Comparison of ENCODE assay signal across 22 cellular contexts in the genomic region with DNA sequence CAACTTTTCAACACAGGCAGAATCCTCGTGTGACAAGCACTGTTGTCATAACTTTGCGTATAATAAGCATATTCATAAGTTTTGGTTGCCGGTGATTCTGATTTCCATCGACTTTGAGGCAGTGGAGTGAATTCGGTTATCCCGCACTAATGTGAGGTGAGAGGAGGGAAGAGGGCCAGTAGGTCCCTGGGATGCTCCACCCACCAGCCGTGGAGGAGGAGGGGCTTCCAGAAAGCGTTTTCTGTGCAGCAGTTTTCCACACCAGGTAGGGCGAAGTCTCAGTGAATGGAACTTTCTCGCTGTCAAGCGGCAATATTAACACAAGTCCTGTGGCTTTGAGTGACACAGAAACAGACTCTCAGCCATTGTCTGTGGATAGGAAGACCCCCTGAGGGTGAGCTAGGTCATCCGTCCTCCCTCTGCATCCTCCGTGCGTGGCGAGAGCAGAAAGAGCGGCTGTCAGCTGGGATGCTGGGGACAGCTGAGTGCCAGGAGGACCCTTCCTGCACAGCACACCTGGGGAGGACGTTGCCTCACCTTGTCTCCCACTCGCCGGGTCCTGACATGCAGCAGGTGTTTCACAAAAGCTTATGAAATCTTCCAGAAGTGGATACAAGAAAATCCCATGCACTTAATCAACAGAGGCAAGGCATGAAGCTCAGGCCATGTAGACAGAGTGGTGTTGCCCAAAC.
"Had no signal": no experiment of that assay in that cellular context is flagged by ENCODE, and none has a peak within 500 bp of the region (broad histone marks: within the 10 kb centered on the region; RNA-seq: fewer than 3 reads in every experiment).

No MANE protein-coding gene starts in this region.

- DNase-seq: Karpas-422, KG1, MG63, NCI-H1092, NCI-H1105 treated with DMSO at 0.1 percent for 48 hours, NCI-H1417 treated with DMSO at 0.1 percent for 48 hours, NCI-H146, NCI-H187, NCI-H2029, NCI-H2081 treated with DMSO at 0.1 percent for 48 hours, NCI-H2171, NCI-H226, NCI-H446, NCI-H510A, NCI-H524 treated with DMSO at 0.1 percent for 48 hours, NCI-H69, NCI-H774, Right ventricle myocardium superior, RPMI8226, SIG-M5 had no signal

- H3K4me3 ChIP-seq: MG63, SJSA1, SK-N-MC had no signal

- H3K27me3 ChIP-seq: MG63, SJSA1 had no signal

- H3K27ac ChIP-seq: SJSA1, SK-N-MC had no signal

- H3K9me3 ChIP-seq: MG63, SJSA1 had no signal

- H3K36me3 ChIP-seq: MG63, SJSA1 had no signal
